29 cellular contexts compared by ENCODE assay signal in genomic region chr6:79266051-79266450, GRCh38.
"Had no signal": no experiment of that assay in that cellular context is flagged by ENCODE, and none has a peak within 500 bp of the region (broad histone marks: within the 10 kb centered on the region; RNA-seq: fewer than 3 reads in every experiment).

No MANE protein-coding gene starts in this region.

- ATAC-seq: naive thymus-derived CD8-positive, alpha-beta T cell; natural killer cell treated with Interleukin-12 subunit alpha and Interleukin-12 subunit beta and Interleukin-15 and Interleukin-18, amount 100 ng/mL, for 72 hours; right cardiac atrium; right lobe of liver; stimulated activated memory B cell treated with anti-CD40 and anti-IgM and Interleukin-4, amounts not matched to agents 10 μg/mL and 1 μg/mL and 100 μg/mL, for 72 hours; stimulated activated naive CD8-positive, alpha-beta T cell treated with anti-CD3 and anti-CD28 coated beads, Interleukin-15, amount 100 ng/mL, for 72 hours; stimulated activated naive CD8-positive, alpha-beta T cell treated with anti-CD3 and anti-CD28 coated beads, Interleukin-15, Interleukin-2, amounts not matched to agents 100 U/mL and 50 U/mL, for 24 hours; upper lobe of right lung had no signal

- H3K4me3 Mint-ChIP-seq: naive B cell; naive thymus-derived CD8-positive, alpha-beta T cell; natural killer cell treated with Interleukin-12 subunit alpha and Interleukin-12 subunit beta and Interleukin-15 and Interleukin-18, amount 100 ng/mL, for 72 hours; nephron progenitor cell; neural crest cell; stimulated activated memory B cell treated with anti-CD40 and anti-IgM and Interleukin-4, amounts not matched to agents 10 μg/mL and 1 μg/mL and 100 μg/mL, for 72 hours; stimulated activated naive CD8-positive, alpha-beta T cell treated with anti-CD3 and anti-CD28 coated beads, Interleukin-15, amount 100 ng/mL, for 72 hours; type B pancreatic cell had no signal

- H3K9me3 ChIP-seq: neutrophil, prostate gland, right lobe of liver, sigmoid colon, suprapubic skin, testis, tibial artery, transverse colon, upper lobe of right lung, uterus had no signal

- H3K4me1 ChIP-seq: parathyroid adenoma, prostate gland, right lobe of liver, testis, tibial artery, transverse colon, upper lobe of right lung, uterus had no signal

- H3K27me3 ChIP-seq: neutrophil, right lobe of liver, sigmoid colon, suprapubic skin, testis, tibial artery, transverse colon, upper lobe of right lung, uterus had no signal

- DNase-seq: naive B cell; naive thymus-derived CD8-positive, alpha-beta T cell; nephron progenitor cell; nucleus accumbens; right cardiac atrium; right lobe of liver; sigmoid colon; small intestine; stimulated activated CD4-positive, alpha-beta T cell treated with anti-CD3 and anti-CD28 coated beads, Interleukin-15, amount 100 ng/mL, for 24 hours; stimulated activated CD4-positive, alpha-beta T cell treated with anti-CD3 and anti-CD28 coated beads, Interleukin-4, amount 100 ng/mL, for 1 hour; stimulated activated CD4-positive, alpha-beta T cell treated with anti-CD3 and anti-CD28 coated beads, Interleukin-4, amount 100 ng/mL, for 4 hours; stimulated activated CD8-positive, alpha-beta memory T cell treated with anti-CD3 and anti-CD28 coated beads, Interleukin-4, amount 100 ng/mL, for 48 hours; stimulated activated naive CD4-positive, alpha-beta T cell; stimulated activated naive CD8-positive, alpha-beta T cell treated with anti-CD3 and anti-CD28 coated beads, Interleukin-15, amount 100 ng/mL, for 72 hours; stimulated activated naive CD8-positive, alpha-beta T cell treated with anti-CD3 and anti-CD28 coated beads, Interleukin-15, Interleukin-2, amounts not matched to agents 100 U/mL and 50 U/mL, for 24 hours; substantia nigra; testis; tibial artery; transverse colon; upper lobe of right lung; uterus had no signal

- H3K27ac ChIP-seq: neutrophil, parathyroid adenoma, prostate gland, right lobe of liver, sigmoid colon, suprapubic skin, testis, tibial artery, transverse colon, upper lobe of right lung, uterus had no signal

- H3K4me3 ChIP-seq: prostate gland, right lobe of liver, sigmoid colon, suprapubic skin, testis, tibial artery, transverse colon, upper lobe of right lung, uterus had no signal

- H3K4me1 Mint-ChIP-seq: naive B cell; naive thymus-derived CD8-positive, alpha-beta T cell; nephron progenitor cell; neural crest cell; stimulated activated memory B cell treated with anti-CD40 and anti-IgM and Interleukin-4, amounts not matched to agents 10 μg/mL and 1 μg/mL and 100 μg/mL, for 72 hours; stimulated activated naive CD8-positive, alpha-beta T cell treated with anti-CD3 and anti-CD28 coated beads, Interleukin-15, amount 100 ng/mL, for 72 hours had no signal

- H3K27ac Mint-ChIP-seq: naive B cell; naive thymus-derived CD8-positive, alpha-beta T cell; natural killer cell treated with Interleukin-12 subunit alpha and Interleukin-12 subunit beta and Interleukin-15 and Interleukin-18, amount 100 ng/mL, for 72 hours; nephron progenitor cell; stimulated activated memory B cell treated with anti-CD40 and anti-IgM and Interleukin-4, amounts not matched to agents 10 μg/mL and 1 μg/mL and 100 μg/mL, for 72 hours; stimulated activated naive CD8-positive, alpha-beta T cell treated with anti-CD3 and anti-CD28 coated beads, Interleukin-15, amount 100 ng/mL, for 72 hours; type B pancreatic cell had no signal

- H3K36me3 Mint-ChIP-seq: naive B cell; stimulated activated memory B cell treated with anti-CD40 and anti-IgM and Interleukin-4, amounts not matched to agents 10 μg/mL and 1 μg/mL and 100 μg/mL, for 72 hours; type B pancreatic cell had no signal

- H3K36me3 ChIP-seq: neutrophil, prostate gland, right lobe of liver, sigmoid colon, suprapubic skin, tibial artery, transverse colon, upper lobe of right lung, uterus had no signal

- FAIRE-seq: small intestine had no signal

- H3K27me3 Mint-ChIP-seq: type B pancreatic cell had no signal
